ENCODE assay signal across 8 cellular contexts in the genomic region with DNA sequence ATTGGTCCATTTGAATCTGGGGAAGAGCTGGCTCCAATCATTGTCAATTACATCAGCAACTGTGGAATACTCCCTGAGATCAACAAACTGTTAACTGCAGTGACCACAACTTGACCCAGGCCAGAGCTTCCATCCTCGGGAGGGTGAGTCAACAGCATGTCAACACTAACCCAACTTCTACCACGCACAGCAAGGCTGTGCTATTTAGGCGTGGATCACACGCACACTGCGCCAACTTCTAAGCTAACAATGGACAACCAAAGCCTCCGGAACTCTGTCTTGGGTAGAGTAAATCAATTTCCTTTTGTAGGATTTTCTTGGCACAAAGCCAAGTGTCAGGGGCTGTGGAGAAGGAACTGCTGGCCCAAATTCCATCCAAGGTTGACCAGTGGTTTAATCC. TPM values are rescaled to one million over a fixed set of nuclear protein-coding genes. Genes with fewer than 3 reads are reported as not detected.
DNase-seq lines count a peak whose midpoint lies in the region; ATAC-seq, FAIRE-seq and TF ChIP-seq lines count a peak whose summit lies in the region.

No MANE protein-coding gene starts in this region.

- TF ChIP-seq CTCF in bronchial epithelial cell (IDR thresholded peaks at IDR 0.05; ENCODE audit: insufficient read depth, low read length, severe bottlenecking) (no peak), right lobe of liver (IDR thresholded peaks at IDR 0.05) (no peak)

- ATAC-seq in right lobe of liver (peak; percentile 91 to 98 (median 95)), GM21737 (IDR thresholded peaks at IDR 0.05; ENCODE audit: unreplicated experiment) (no peak)

- 11% methylated on average over 5 of the region's 6 CpGs for WGBS in right lobe of liver (ENCODE audit: insufficient coverage, low coverage, low lambda C conversion rate, missing lambda C conversion rate)

- DNase-seq in AG08395 (ENCODE audit: low spot score) (peak; percentile 76), bronchial epithelial cell (ENCODE audit: low read depth) (peak; percentile 81), right lobe of liver (peak in 1 of 3 donors; percentile 62), H7 (no peak), NCI-H187 (lab: John Stamatoyannopoulos, UW) (no peak), cerebellar cortex (ENCODE audit: low spot score) (no peak)

- intact Hi-C loops in right lobe of liver (cut with DNase I) = no loop called here

- H3K27ac ChIP-seq in HUES6 (ENCODE audit: low read depth, low read length) (0 out of 2 replicates have a peak overlapping the region, but pooled peaks have one; percentile 16), right lobe of liver (peak overlapping the region in 2 of 3 donors; percentile 20 to 26)

- peaks cover 30% of the 10 kb centered on the region; the same call in 1 of the 2 replicates for H3K4me1 ChIP-seq in HUES6 (ENCODE audit: control insufficient read depth, insufficient read depth, low read length)
- peaks cover 0 to 17% (median 6%) of the 10 kb centered on the region in 4 donors for H3K4me1 ChIP-seq in right lobe of liver

- H3K27me3 ChIP-seq in HUES6 (ENCODE audit: control insufficient read depth, insufficient read depth, low read length) = no peaks in the 10 kb centered on the region
- no peaks in the 10 kb centered on the region for H3K27me3 ChIP-seq in bronchial epithelial cell (ENCODE audit: control insufficient read depth, insufficient read depth, low read length)
- H3K27me3 ChIP-seq in right lobe of liver = no peaks in the 10 kb centered on the region
- no peaks in the 10 kb centered on the region for H3K27me3 ChIP-seq in H7 (ENCODE audit: control insufficient read depth, insufficient read depth, low read length)

- H3K9ac ChIP-seq in HUES6 (ENCODE audit: low read length) = no peak overlapping the region

- H3K4me3 ChIP-seq in HUES6 (ENCODE audit: low read depth, low read length) (no peak overlapping the region), bronchial epithelial cell (ENCODE audit: low read depth, low read length) (no peak overlapping the region), right lobe of liver (no peak overlapping the region), H7 (ENCODE audit: insufficient read depth, low read depth, low read length) (no peak overlapping the region)

- H3K36me3 ChIP-seq in HUES6 (ENCODE audit: control insufficient read depth, insufficient read depth, low read length) (peaks cover 26% of the 10 kb centered on the region; the same call in 1 of the 2 replicates), bronchial epithelial cell (ENCODE audit: control insufficient read depth, insufficient read depth, low read length) (no peaks in the 10 kb centered on the region), right lobe of liver (no peaks in the 10 kb centered on the region), H7 (replicated peaks; ENCODE audit: control insufficient read depth, insufficient read depth, low read length) (no peaks in the 10 kb centered on the region; the same call in 1 of the 2 replicates)

- TF ChIP-seq POLR2A in right lobe of liver (IDR thresholded peaks at IDR 0.05) = no peak

- no peak for FAIRE-seq in bronchial epithelial cell (lab: Jason Lieb, UNC)

- H3K9me3 ChIP-seq in HUES6 (ENCODE audit: control insufficient read depth, insufficient read depth, low read depth, low read length) = no peaks in the 10 kb centered on the region
- no peaks in the 10 kb centered on the region for H3K9me3 ChIP-seq in right lobe of liver

RNA-seq across cellular contexts. Expression of a gene that starts 30.4 kb away (rescaled TPM):
- total RNA-seq in bronchial epithelial cell (745 and 763 TPM in 2 replicates), right lobe of liver (100 to 1,000 TPM; 127 to 262 (median 208) TPM)
- total RNA-seq in H7 (2014; rRNA removed; shearing (Covaris generic)) = 316 and 368 TPM in 2 replicates

Comparison
In these comparisons a context has a peak if more than half of its experiments do, and no peak if none do; other contexts are left out.
1. DNase-seq: peak in AG08395 (single experiment) and bronchial epithelial cell (single experiment); none in H7 (single experiment), NCI-H187 (0 of 2) and cerebellar cortex (single experiment).